ENCODE assay signal across 1 cellular context in genomic region chr22:20550057-20550817, GRCh38.
TF ChIP-seq lines count a peak whose summit lies in the region.

No MANE protein-coding gene starts in this region.

TF ChIP-seq in liver, 16 proteins besides CTCF, POLR2A, EP300 and RAD21 (continued from another document):
- TF ChIP-seq SP1 (IDR thresholded peaks at IDR 0.05) (no peak), RXRA (IDR thresholded peaks at IDR 0.05) (no peak), HNF4A (conservative IDR thresholded peaks at IDR 0.05) (no peak)
